Comparison of ENCODE assay signal across 17 cellular contexts in the genomic region with DNA sequence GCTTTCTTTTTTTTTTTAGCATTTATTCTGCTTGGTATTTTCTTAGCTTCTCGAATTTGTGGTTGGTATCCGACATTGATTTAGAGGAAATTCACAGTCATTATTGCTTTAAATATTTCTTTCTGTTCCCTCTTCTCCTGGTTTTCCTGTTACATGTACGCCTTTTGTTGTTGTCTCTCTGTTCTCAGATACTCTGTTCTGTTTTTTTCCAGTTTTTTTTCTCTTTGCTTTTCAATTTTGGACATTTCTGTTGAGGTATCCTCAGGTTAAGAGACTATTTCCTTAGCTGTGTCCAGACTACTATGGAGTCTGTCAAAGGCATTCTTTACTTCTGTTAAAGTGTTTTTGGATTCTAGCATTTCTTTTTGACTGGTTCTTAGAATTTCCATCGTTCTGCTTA. TPM values are rescaled to one million over a fixed set of nuclear protein-coding genes. Genes with fewer than 3 reads are reported as not detected.
DNase-seq lines count a peak whose midpoint lies in the region; ATAC-seq and TF ChIP-seq lines count a peak whose summit lies in the region.
"Had no signal": no experiment of that assay in that cellular context is flagged by ENCODE, and none has a peak within 500 bp of the region (broad histone marks: within the 10 kb centered on the region; RNA-seq: fewer than 3 reads in every experiment).

No MANE protein-coding gene starts in this region.

- no peak for TF ChIP-seq CTCF in VCaP (conservative IDR thresholded peaks at IDR 0.05)
- TF ChIP-seq CTCF in hepatocyte (IDR thresholded peaks at IDR 0.05; ENCODE audit: poor library complexity): no peak
- TF ChIP-seq CTCF in left ventricle myocardium inferior (IDR thresholded peaks at IDR 0.05; ENCODE audit: borderline replicate concordance): no peak

- peaks cover 69% of the 10 kb centered on the region for H3K4me1 Mint-ChIP-seq in activated naive CD4-positive, alpha-beta T cell treated with anti-CD3 and anti-CD28 coated beads, Interleukin-2, amount 50 U/mL, for 24 hours
- peaks cover 38% of the 10 kb centered on the region for H3K4me1 Mint-ChIP-seq in activated naive CD4-positive, alpha-beta T cell treated with anti-CD3 and anti-CD28 coated beads for 36 hours (ENCODE audit: low read depth)

- no peaks in the 10 kb centered on the region for H3K9me3 Mint-ChIP-seq in activated naive CD4-positive, alpha-beta T cell treated with anti-CD3 and anti-CD28 coated beads, Interleukin-2, amount 50 U/mL, for 24 hours
- no peaks in the 10 kb centered on the region for H3K9me3 Mint-ChIP-seq in activated naive CD4-positive, alpha-beta T cell treated with anti-CD3 and anti-CD28 coated beads for 36 hours
- H3K9me3 Mint-ChIP-seq: CD4-positive, alpha-beta memory T cell had no signal

- H3K79me2 ChIP-seq in hepatocyte: peaks cover 60% of the 10 kb centered on the region

- WGBS in hepatocyte (ENCODE audit: low lambda C conversion rate, missing lambda C conversion rate): 83% methylated on average over 4 of the region's 4 CpGs

- DNase-seq in activated naive CD4-positive, alpha-beta T cell treated with anti-CD3 and anti-CD28 coated beads for 36 hours: no peak
- DNase-seq in hepatocyte (ENCODE audit: low spot score) (no peak), left ventricle myocardium inferior (no peak), SIG-M5 treated with dmso at 0.1 percent for 504 hours (lab: John Stamatoyannopoulos, UW; ENCODE audit: unreplicated experiment) (no peak), NCI-H82 (lab: John Stamatoyannopoulos, UW) (no peak)
- DNase-seq: 8988T, KG1, NCI-H1436, NCI-H2029 treated with DMSO at 0.1 percent for 48 hours, NCI-H2171 treated with DMSO at 0.1 percent for 48 hours, NCI-H774, PC-3 had no signal

- H4K20me1 ChIP-seq in hepatocyte (ENCODE audit: insufficient read depth, poor library complexity, severe bottlenecking): no peaks in the 10 kb centered on the region

- H3K4me2 ChIP-seq in hepatocyte: no peak overlapping the region

- peak overlapping the region; percentile 53 for H3K27ac Mint-ChIP-seq in activated naive CD4-positive, alpha-beta T cell treated with anti-CD3 and anti-CD28 coated beads, Interleukin-2, amount 50 U/mL, for 24 hours
- H3K27ac Mint-ChIP-seq in activated naive CD4-positive, alpha-beta T cell treated with anti-CD3 and anti-CD28 coated beads for 36 hours: no peak overlapping the region

- no peak for ATAC-seq in GM18873 (IDR thresholded peaks at IDR 0.05; ENCODE audit: low FRiP score, unreplicated experiment)

- peaks cover 23% of the 10 kb centered on the region for H3K36me3 Mint-ChIP-seq in activated naive CD4-positive, alpha-beta T cell treated with anti-CD3 and anti-CD28 coated beads, Interleukin-2, amount 50 U/mL, for 24 hours
- peaks cover 32% of the 10 kb centered on the region for H3K36me3 Mint-ChIP-seq in activated naive CD4-positive, alpha-beta T cell treated with anti-CD3 and anti-CD28 coated beads for 36 hours (ENCODE audit: low read depth)

- H3K27ac ChIP-seq in VCaP: peak overlapping the region; percentile 36; the same call in 1 of the 2 replicates
- peak overlapping the region; percentile 41 for H3K27ac ChIP-seq in hepatocyte
- H3K27ac ChIP-seq in left ventricle myocardium inferior (replicated peaks): no peak overlapping the region

- intact Hi-C loops in activated naive CD4-positive, alpha-beta T cell treated with anti-CD3 and anti-CD28 coated beads for 36 hours (cut with micrococcal nuclease): no loop called here
- intact Hi-C loops in left ventricle myocardium inferior (cut with micrococcal nuclease): no loop called here

- H3K27me3 Mint-ChIP-seq in activated naive CD4-positive, alpha-beta T cell treated with anti-CD3 and anti-CD28 coated beads, Interleukin-2, amount 50 U/mL, for 24 hours: no peaks in the 10 kb centered on the region
- H3K27me3 Mint-ChIP-seq in activated naive CD4-positive, alpha-beta T cell treated with anti-CD3 and anti-CD28 coated beads for 36 hours (ENCODE audit: low read depth): no peaks in the 10 kb centered on the region
- H3K27me3 Mint-ChIP-seq: CD4-positive, alpha-beta memory T cell had no signal

- H3K9me3 ChIP-seq in hepatocyte (ENCODE audit: low read depth) (no peaks in the 10 kb centered on the region), left ventricle myocardium inferior (replicated peaks) (no peaks in the 10 kb centered on the region)
- H3K9me3 ChIP-seq: HAP-1 had no signal

- H3K4me3 ChIP-seq in hepatocyte (no peak overlapping the region), left ventricle myocardium inferior (no peak overlapping the region)
- H3K4me3 ChIP-seq: HAP-1 had no signal

- no peaks in the 10 kb centered on the region for H3K9me2 ChIP-seq in hepatocyte (replicated peaks; ENCODE audit: insufficient read depth)

- no peak overlapping the region for H3K4me3 Mint-ChIP-seq in activated naive CD4-positive, alpha-beta T cell treated with anti-CD3 and anti-CD28 coated beads, Interleukin-2, amount 50 U/mL, for 24 hours
- H3K4me3 Mint-ChIP-seq in activated naive CD4-positive, alpha-beta T cell treated with anti-CD3 and anti-CD28 coated beads for 36 hours: no peak overlapping the region
- H3K4me3 Mint-ChIP-seq: CD4-positive, alpha-beta memory T cell had no signal

- peaks cover 7% of the 10 kb centered on the region for H3K4me1 ChIP-seq in hepatocyte (ENCODE audit: insufficient read depth)
- peaks cover 16% of the 10 kb centered on the region for H3K4me1 ChIP-seq in left ventricle myocardium inferior

- no peak overlapping the region for H2AFZ ChIP-seq in hepatocyte

- H3K27me3 ChIP-seq in hepatocyte (no peaks in the 10 kb centered on the region), left ventricle myocardium inferior (ENCODE audit: low read depth) (no peaks in the 10 kb centered on the region)

- CTCF ChIA-PET in activated naive CD4-positive, alpha-beta T cell treated with anti-CD3 and anti-CD28 coated beads for 36 hours (lab: Charles Lee): no interaction called here

- H3K36me3 ChIP-seq in hepatocyte (replicated peaks; ENCODE audit: insufficient read depth, low read depth) (no peaks in the 10 kb centered on the region), left ventricle myocardium inferior (no peaks in the 10 kb centered on the region)
- H3K36me3 ChIP-seq: HAP-1 had no signal

RNA-seq across cellular contexts. Expression of gene STXBP5, which starts 17.5 kb away (rescaled TPM):
- total RNA-seq in activated naive CD4-positive, alpha-beta T cell treated with anti-CD3 and anti-CD28 coated beads for 36 hours: 1 to 10 TPM; 9.4 to 9.5 TPM
- total RNA-seq in hepatocyte: 28.2 and 30.3 TPM in 2 replicates
- polyA plus RNA-seq in hepatocyte: 10.3 and 11.1 TPM in 2 replicates
- 14.4 TPM for total RNA-seq in left ventricle myocardium inferior
